ENCODE assay signal across 16 cellular contexts in genomic region chr12:12542964-12543363, GRCh38.
"Had no signal": no experiment of that assay in that cellular context is flagged by ENCODE, and none has a peak within 500 bp of the region (broad histone marks: within the 10 kb centered on the region; RNA-seq: fewer than 3 reads in every experiment).

No MANE protein-coding gene starts in this region.

- H3K9me3 ChIP-seq: ascending aorta, prostate gland, stomach, thoracic aorta had no signal

- H3K36me3 Mint-ChIP-seq: naive B cell had no signal

- H3K27me3 ChIP-seq: ascending aorta, cardiac muscle cell, stomach had no signal

- H3K36me3 ChIP-seq: ascending aorta, cardiac muscle cell, prostate gland, stomach, thoracic aorta had no signal

- H3K9me3 Mint-ChIP-seq: activated CD4-positive, alpha-beta memory T cell treated with anti-CD3 and anti-CD28 coated beads for 36 hours; mesothelial cell of epicardium had no signal

- H3K27ac Mint-ChIP-seq: activated CD4-positive, alpha-beta memory T cell treated with anti-CD3 and anti-CD28 coated beads for 36 hours; mesothelial cell of epicardium; naive B cell had no signal

- H3K27ac ChIP-seq: ascending aorta, cardiac muscle cell, coronary artery, stomach, thoracic aorta had no signal

- H3K4me3 Mint-ChIP-seq: activated CD4-positive, alpha-beta memory T cell treated with anti-CD3 and anti-CD28 coated beads for 36 hours; mesothelial cell of epicardium; naive B cell had no signal

- H3K4me3 ChIP-seq: ascending aorta, cardiac muscle cell, coronary artery, prostate gland, stomach, thoracic aorta had no signal

- H3K27me3 Mint-ChIP-seq: activated CD4-positive, alpha-beta memory T cell treated with anti-CD3 and anti-CD28 coated beads for 36 hours; naive B cell had no signal

- DNase-seq: activated CD4-positive, alpha-beta memory T cell treated with anti-CD3 and anti-CD28 coated beads for 36 hours; activated CD4-positive, CD25-positive, alpha-beta regulatory T cell treated with anti-CD3 and anti-CD28 coated beads, Interleukin-2, amount 50 U/mL, for 72 hours; activated naive CD4-positive, alpha-beta T cell; effector CD4-positive, alpha-beta T cell; kidney; naive B cell; nucleus accumbens; stimulated activated CD4-positive, alpha-beta T cell treated with anti-CD3 and anti-CD28 coated beads, Interleukin-4, amount 100 ng/mL, for 1 hour; stomach; SW 1271 had no signal
